ENCODE assay signal across 8 cellular contexts in genomic region chr19:4971424-4971793, GRCh38. TPM values are rescaled to one million over a fixed set of nuclear protein-coding genes. Genes with fewer than 3 reads are reported as not detected.
DNase-seq lines count a peak whose midpoint lies in the region; ATAC-seq and TF ChIP-seq lines count a peak whose summit lies in the region.

No MANE protein-coding gene starts in this region.

- H3K27ac Mint-ChIP-seq in Calu3 (ENCODE audit: unreplicated experiment): peak overlapping the region; percentile 71

- H3K9me3 Mint-ChIP-seq in Calu3 (ENCODE audit: low read depth, unreplicated experiment): no peaks in the 10 kb centered on the region

- no peak overlapping the region for H2AFZ ChIP-seq in smooth muscle cell (ENCODE audit: low read depth)

- no peaks in the 10 kb centered on the region for H3K27me3 Mint-ChIP-seq in Calu3 (ENCODE audit: unreplicated experiment)

- no TSS peak for BruUV-seq in Calu3 (replicated peaks; lab: Mats Ljungman, UMichigan)

- peak overlapping the region; percentile 85 for H3K4me2 ChIP-seq in smooth muscle cell

- 37% methylated on average over 10 of the region's 10 CpGs for WGBS in smooth muscle cell (ENCODE audit: low lambda C conversion rate)

- DNase-seq in Calu3 (no peak), LoVo (ENCODE audit: low spot score) (peak; percentile 38), hepatic stellate cell (ENCODE audit: low spot score) (peak; percentile 65), smooth muscle cell (lab: John Stamatoyannopoulos, UW; ENCODE audit: unreplicated experiment) (no peak), foreskin melanocyte (no peak), occipital lobe (lab: John Stamatoyannopoulos, UW) (no peak)
- peak; percentile 32 for DNase-seq in activated naive CD4-positive, alpha-beta T cell treated with Interleukin-2 at 50 U/mL for 16 hours

- TF ChIP-seq CTCF in Calu3 (IDR thresholded peaks at IDR 0.05; ENCODE audit: unreplicated experiment) (no peak), smooth muscle cell (IDR thresholded peaks at IDR 0.05; ENCODE audit: borderline replicate concordance, insufficient read depth, poor library complexity, severe bottlenecking) (no peak)

- H3K79me2 ChIP-seq in smooth muscle cell (ENCODE audit: low read depth): peaks cover 70% of the 10 kb centered on the region

- peaks cover 20% of the 10 kb centered on the region for H3K4me1 ChIP-seq in smooth muscle cell (ENCODE audit: low read depth)

- peaks cover 28% of the 10 kb centered on the region for H3K4me1 Mint-ChIP-seq in Calu3 (ENCODE audit: low read depth, unreplicated experiment)

- H3K9ac ChIP-seq in smooth muscle cell (ENCODE audit: low read depth): peak overlapping the region; percentile 69

- H3K9me3 ChIP-seq in smooth muscle cell (replicated peaks; ENCODE audit: low read depth): no peaks in the 10 kb centered on the region

- H3F3A ChIP-seq in smooth muscle cell (ENCODE audit: low read depth): peaks cover 25% of the 10 kb centered on the region

- peaks cover 70% of the 10 kb centered on the region for H4K20me1 ChIP-seq in smooth muscle cell (ENCODE audit: low read depth)

- peak overlapping the region; percentile 56 for H3K4me3 ChIP-seq in smooth muscle cell

- intact Hi-C loops in Calu3 (cut with micrococcal nuclease; ENCODE audit: unreplicated experiment): loop anchor here (5.0 kb wide), 1 partner anchor 159 kb away; no protein-coding TSS in a partner anchor

- H3K4me3 Mint-ChIP-seq in Calu3 (ENCODE audit: low read depth, unreplicated experiment): peak overlapping the region; percentile 89

- peaks cover 35% of the 10 kb centered on the region for H3K36me3 Mint-ChIP-seq in Calu3 (ENCODE audit: insufficient read depth, unreplicated experiment)

- H3K27ac ChIP-seq in smooth muscle cell (ENCODE audit: low read depth): peak overlapping the region; percentile 80

- H3K27me3 ChIP-seq in smooth muscle cell (ENCODE audit: low read depth): no peaks in the 10 kb centered on the region

- ATAC-seq in HG03045 (IDR thresholded peaks at IDR 0.05; ENCODE audit: unreplicated experiment): no peak

- no peaks in the 10 kb centered on the region for H3K36me3 ChIP-seq in smooth muscle cell (ENCODE audit: low read depth)

- CTCF ChIA-PET in Calu3 (lab: Charles Lee): interaction anchor here (0.6 to 1.5 kb wide), 2 partner anchors 8 to 144 kb away, joined by 3 to 5 read pairs; no protein-coding TSS in a partner anchor

RNA-seq across cellular contexts. Expression of gene KDM4B, which starts 2.5 kb away (rescaled TPM):
- total RNA-seq in Calu3 (2022) (13.9 and 15.2 TPM in 2 replicates), smooth muscle cell (24.6 and 27.9 TPM in 2 replicates), occipital lobe (30.9 TPM)
- polyA plus RNA-seq in smooth muscle cell: 32.3 and 45.1 TPM in 2 replicates

Comparison
In these comparisons a context has a peak if more than half of its experiments do, and no peak if none do; other contexts are left out.
1. DNase-seq: peak in LoVo (single experiment), activated naive CD4-positive, alpha-beta T cell treated with Interleukin-2 at 50 U/mL for 16 hours (single experiment) and hepatic stellate cell (single experiment); none in Calu3 (single experiment), smooth muscle cell (single experiment), foreskin melanocyte (single experiment) and occipital lobe (single experiment).